ENCODE assay signal across 1 cellular context in the genomic region with DNA sequence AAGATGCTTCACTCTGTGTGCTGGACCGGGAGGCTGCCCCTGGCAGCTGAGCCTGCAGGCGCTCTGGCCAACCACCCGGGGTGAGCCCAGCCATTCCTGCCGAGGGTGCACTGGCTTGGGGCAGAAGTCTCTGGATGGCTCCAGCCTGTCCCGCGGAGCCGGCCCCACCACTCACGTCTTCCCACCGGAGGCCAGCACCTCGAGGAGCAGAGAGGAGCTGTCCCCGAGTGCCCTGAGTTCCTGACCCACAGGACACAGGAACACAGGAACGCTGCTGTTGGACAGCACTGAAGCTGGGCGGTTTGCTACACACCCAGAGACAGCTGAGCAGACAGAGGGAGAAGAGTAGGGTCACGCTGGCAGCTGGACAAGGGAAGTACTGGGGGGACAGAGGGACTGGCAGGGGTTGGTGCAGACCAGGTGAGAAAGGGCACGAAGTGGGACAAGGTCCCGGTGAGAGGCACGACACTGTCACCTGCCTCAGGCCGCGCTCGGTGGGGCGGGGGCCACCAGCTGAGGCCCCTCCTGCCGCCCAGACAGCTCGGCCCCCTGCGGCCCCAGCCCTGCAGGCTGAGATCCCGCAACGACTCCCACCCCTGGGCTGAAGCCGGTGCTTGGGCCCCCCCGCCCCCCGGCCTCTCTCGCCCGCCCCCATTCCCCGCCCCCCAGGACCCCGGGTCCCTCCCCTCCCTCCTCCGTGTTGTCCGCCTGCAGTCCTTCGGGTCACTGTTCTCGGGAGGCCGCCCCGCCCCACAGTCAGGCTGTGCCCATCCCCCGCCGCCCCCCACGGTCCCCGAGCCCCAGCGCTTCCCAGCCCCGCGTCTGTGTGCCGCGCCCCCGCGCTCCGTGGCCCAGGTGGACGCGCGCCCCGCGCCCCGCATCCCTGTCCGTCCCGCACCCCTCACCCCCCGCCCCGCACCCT.
A peak's percentile ranks its signal among the peaks of the same experiment; 100 is the strongest.
TF ChIP-seq lines count a peak whose summit lies in the region.

No MANE protein-coding gene starts in this region.

TF ChIP-seq in HepG2, 621 proteins besides CTCF, POLR2A, EP300 and RAD21 (continued from another document and continues in another):
- TF ChIP-seq, protein P1, sequence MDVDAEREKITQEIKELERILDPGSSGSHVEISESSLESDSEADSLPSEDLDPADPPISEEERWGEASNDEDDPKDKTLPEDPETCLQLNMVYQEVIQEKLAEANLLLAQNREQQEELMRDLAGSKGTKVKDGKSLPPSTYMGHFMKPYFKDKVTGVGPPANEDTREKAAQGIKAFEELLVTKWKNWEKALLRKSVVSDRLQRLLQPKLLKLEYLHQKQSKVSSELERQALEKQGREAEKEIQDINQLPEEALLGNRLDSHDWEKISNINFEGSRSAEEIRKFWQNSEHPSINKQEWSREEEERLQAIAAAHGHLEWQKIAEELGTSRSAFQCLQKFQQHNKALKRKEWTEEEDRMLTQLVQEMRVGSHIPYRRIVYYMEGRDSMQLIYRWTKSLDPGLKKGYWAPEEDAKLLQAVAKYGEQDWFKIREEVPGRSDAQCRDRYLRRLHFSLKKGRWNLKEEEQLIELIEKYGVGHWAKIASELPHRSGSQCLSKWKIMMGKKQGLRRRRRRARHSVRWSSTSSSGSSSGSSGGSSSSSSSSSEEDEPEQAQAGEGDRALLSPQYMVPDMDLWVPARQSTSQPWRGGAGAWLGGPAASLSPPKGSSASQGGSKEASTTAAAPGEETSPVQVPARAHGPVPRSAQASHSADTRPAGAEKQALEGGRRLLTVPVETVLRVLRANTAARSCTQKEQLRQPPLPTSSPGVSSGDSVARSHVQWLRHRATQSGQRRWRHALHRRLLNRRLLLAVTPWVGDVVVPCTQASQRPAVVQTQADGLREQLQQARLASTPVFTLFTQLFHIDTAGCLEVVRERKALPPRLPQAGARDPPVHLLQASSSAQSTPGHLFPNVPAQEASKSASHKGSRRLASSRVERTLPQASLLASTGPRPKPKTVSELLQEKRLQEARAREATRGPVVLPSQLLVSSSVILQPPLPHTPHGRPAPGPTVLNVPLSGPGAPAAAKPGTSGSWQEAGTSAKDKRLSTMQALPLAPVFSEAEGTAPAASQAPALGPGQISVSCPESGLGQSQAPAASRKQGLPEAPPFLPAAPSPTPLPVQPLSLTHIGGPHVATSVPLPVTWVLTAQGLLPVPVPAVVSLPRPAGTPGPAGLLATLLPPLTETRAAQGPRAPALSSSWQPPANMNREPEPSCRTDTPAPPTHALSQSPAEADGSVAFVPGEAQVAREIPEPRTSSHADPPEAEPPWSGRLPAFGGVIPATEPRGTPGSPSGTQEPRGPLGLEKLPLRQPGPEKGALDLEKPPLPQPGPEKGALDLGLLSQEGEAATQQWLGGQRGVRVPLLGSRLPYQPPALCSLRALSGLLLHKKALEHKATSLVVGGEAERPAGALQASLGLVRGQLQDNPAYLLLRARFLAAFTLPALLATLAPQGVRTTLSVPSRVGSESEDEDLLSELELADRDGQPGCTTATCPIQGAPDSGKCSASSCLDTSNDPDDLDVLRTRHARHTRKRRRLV (CRISPR knock-in tag; IDR thresholded peaks at IDR 0.05) = no peak
- TF ChIP-seq SMC3 (IDR thresholded peaks at IDR 0.05; ENCODE audit: low read length) (no peak), REST (IDR thresholded peaks at IDR 0.05; ENCODE audit: borderline replicate concordance in 1 of 2, low read depth in 1 of 2, low read length in 2 of 2) (peak in 1 of 2 experiments; percentile 69; a peak in 2 of 4 replicates), ZNF503 (CRISPR knock-in tag; IDR thresholded peaks at IDR 0.05) (no peak), KLF11 (CRISPR knock-in tag; IDR thresholded peaks at IDR 0.05) (no peak), PAWR (CRISPR knock-in tag; IDR thresholded peaks at IDR 0.05; ENCODE audit: borderline replicate concordance) (no peak), PPARG (CRISPR knock-in tag; conservative IDR thresholded peaks at IDR 0.05) (no peak), ZNF496 (CRISPR knock-in tag; IDR thresholded peaks at IDR 0.05; ENCODE audit: insufficient replicate concordance) (no peak), ZFP36L2 (CRISPR knock-in tag; IDR thresholded peaks at IDR 0.05) (no peak), ZNF292 (CRISPR knock-in tag; IDR thresholded peaks at IDR 0.05; ENCODE audit: borderline replicate concordance, low read depth) (peak; percentile 64; the same call in 1 of the 2 replicates), ZNF766 (CRISPR knock-in tag; IDR thresholded peaks at IDR 0.05; ENCODE audit: borderline replicate concordance) (no peak), ZNF777 (CRISPR knock-in tag; IDR thresholded peaks at IDR 0.05) (peak; percentile 37; the same call in 1 of the 2 replicates), DRAP1 (CRISPR knock-in tag; IDR thresholded peaks at IDR 0.05) (no peak), SAP130 (CRISPR knock-in tag; IDR thresholded peaks at IDR 0.05; ENCODE audit: low read depth) (0 out of 2 replicates have a peak, but pooled peaks have one; percentile 30), GZF1 (CRISPR knock-in tag; IDR thresholded peaks at IDR 0.05) (no peak), ZNF7 (CRISPR knock-in tag; IDR thresholded peaks at IDR 0.05) (no peak)
- TF ChIP-seq, protein P2, sequence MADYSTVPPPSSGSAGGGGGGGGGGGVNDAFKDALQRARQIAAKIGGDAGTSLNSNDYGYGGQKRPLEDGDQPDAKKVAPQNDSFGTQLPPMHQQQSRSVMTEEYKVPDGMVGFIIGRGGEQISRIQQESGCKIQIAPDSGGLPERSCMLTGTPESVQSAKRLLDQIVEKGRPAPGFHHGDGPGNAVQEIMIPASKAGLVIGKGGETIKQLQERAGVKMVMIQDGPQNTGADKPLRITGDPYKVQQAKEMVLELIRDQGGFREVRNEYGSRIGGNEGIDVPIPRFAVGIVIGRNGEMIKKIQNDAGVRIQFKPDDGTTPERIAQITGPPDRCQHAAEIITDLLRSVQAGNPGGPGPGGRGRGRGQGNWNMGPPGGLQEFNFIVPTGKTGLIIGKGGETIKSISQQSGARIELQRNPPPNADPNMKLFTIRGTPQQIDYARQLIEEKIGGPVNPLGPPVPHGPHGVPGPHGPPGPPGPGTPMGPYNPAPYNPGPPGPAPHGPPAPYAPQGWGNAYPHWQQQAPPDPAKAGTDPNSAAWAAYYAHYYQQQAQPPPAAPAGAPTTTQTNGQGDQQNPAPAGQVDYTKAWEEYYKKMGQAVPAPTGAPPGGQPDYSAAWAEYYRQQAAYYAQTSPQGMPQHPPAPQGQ (CRISPR knock-in tag; IDR thresholded peaks at IDR 0.05; ENCODE audit: borderline replicate concordance) = no peak
- TF ChIP-seq, protein P3, sequence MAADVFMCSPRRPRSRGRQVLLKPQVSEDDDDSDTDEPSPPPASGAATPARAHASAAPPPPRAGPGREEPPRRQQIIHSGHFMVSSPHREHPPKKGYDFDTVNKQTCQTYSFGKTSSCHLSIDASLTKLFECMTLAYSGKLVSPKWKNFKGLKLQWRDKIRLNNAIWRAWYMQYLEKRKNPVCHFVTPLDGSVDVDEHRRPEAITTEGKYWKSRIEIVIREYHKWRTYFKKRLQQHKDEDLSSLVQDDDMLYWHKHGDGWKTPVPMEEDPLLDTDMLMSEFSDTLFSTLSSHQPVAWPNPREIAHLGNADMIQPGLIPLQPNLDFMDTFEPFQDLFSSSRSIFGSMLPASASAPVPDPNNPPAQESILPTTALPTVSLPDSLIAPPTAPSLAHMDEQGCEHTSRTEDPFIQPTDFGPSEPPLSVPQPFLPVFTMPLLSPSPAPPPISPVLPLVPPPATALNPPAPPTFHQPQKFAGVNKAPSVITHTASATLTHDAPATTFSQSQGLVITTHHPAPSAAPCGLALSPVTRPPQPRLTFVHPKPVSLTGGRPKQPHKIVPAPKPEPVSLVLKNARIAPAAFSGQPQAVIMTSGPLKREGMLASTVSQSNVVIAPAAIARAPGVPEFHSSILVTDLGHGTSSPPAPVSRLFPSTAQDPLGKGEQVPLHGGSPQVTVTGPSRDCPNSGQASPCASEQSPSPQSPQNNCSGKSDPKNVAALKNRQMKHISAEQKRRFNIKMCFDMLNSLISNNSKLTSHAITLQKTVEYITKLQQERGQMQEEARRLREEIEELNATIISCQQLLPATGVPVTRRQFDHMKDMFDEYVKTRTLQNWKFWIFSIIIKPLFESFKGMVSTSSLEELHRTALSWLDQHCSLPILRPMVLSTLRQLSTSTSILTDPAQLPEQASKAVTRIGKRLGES (CRISPR knock-in tag; IDR thresholded peaks at IDR 0.05; ENCODE audit: borderline replicate concordance) = no peak
- TF ChIP-seq, protein P4, sequence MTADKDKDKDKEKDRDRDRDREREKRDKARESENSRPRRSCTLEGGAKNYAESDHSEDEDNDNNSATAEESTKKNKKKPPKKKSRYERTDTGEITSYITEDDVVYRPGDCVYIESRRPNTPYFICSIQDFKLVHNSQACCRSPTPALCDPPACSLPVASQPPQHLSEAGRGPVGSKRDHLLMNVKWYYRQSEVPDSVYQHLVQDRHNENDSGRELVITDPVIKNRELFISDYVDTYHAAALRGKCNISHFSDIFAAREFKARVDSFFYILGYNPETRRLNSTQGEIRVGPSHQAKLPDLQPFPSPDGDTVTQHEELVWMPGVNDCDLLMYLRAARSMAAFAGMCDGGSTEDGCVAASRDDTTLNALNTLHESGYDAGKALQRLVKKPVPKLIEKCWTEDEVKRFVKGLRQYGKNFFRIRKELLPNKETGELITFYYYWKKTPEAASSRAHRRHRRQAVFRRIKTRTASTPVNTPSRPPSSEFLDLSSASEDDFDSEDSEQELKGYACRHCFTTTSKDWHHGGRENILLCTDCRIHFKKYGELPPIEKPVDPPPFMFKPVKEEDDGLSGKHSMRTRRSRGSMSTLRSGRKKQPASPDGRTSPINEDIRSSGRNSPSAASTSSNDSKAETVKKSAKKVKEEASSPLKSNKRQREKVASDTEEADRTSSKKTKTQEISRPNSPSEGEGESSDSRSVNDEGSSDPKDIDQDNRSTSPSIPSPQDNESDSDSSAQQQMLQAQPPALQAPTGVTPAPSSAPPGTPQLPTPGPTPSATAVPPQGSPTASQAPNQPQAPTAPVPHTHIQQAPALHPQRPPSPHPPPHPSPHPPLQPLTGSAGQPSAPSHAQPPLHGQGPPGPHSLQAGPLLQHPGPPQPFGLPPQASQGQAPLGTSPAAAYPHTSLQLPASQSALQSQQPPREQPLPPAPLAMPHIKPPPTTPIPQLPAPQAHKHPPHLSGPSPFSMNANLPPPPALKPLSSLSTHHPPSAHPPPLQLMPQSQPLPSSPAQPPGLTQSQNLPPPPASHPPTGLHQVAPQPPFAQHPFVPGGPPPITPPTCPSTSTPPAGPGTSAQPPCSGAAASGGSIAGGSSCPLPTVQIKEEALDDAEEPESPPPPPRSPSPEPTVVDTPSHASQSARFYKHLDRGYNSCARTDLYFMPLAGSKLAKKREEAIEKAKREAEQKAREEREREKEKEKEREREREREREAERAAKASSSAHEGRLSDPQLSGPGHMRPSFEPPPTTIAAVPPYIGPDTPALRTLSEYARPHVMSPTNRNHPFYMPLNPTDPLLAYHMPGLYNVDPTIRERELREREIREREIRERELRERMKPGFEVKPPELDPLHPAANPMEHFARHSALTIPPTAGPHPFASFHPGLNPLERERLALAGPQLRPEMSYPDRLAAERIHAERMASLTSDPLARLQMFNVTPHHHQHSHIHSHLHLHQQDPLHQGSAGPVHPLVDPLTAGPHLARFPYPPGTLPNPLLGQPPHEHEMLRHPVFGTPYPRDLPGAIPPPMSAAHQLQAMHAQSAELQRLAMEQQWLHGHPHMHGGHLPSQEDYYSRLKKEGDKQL (CRISPR knock-in tag; IDR thresholded peaks at IDR 0.05; ENCODE audit: low read depth) = no peak
- TF ChIP-seq, protein P5, sequence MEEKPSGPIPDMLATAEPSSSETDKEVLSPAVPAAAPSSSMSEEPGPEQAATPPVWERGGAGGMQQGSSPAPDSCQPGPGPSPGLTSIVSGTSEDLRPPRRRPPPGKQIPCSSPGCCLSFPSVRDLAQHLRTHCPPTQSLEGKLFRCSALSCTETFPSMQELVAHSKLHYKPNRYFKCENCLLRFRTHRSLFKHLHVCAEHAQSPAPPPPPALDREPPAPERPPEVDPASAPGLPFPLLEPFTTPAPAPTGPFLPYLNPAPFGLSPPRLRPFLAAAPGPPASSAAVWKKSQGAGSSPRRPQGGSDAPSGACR (CRISPR knock-in tag; IDR thresholded peaks at IDR 0.05) = no peak
